In the genomic region with DNA sequence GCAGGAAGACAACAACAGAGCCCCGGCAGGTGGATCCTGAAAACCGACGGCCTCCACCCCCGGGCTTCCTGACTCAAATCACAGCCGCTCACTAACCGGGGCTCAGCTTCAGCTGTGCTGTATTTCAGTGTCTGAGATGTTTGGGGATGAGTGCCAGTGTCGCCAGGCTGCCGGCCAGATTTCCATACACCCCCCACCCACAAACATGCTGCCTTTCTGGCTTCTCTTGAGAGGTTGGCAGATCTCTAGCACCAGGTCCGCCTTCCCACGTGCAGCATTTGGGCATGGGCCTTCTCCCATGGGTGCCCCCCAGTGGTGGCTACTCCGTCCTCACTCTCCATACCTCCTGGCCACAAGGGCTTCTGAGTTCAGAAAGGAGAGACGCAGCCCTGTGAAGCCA, we compare ENCODE assay signal across 12 cellular contexts. TPM values are rescaled to one million over a fixed set of nuclear protein-coding genes. Genes with fewer than 3 reads are reported as not detected.
DNase-seq lines count a peak whose midpoint lies in the region; ATAC-seq, FAIRE-seq and TF ChIP-seq lines count a peak whose summit lies in the region.
"Had no signal": no experiment of that assay in that cellular context is flagged by ENCODE, and none has a peak within 500 bp of the region (broad histone marks: within the 10 kb centered on the region; RNA-seq: fewer than 3 reads in every experiment).

No MANE protein-coding gene starts in this region.

- POLR2A ChIA-PET in CD8-positive, alpha-beta T cell (lab: Charles Lee): no interaction called here

- H3K27me3 ChIP-seq in RWPE2 (ENCODE audit: insufficient read depth, poor library complexity, severe bottlenecking) (no peaks in the 10 kb centered on the region), small intestine (ENCODE audit: control insufficient read depth in 2 of 2, insufficient read depth in 2 of 2, low read length in 2 of 2) (no peaks in the 10 kb centered on the region)
- H3K27me3 ChIP-seq in CD8-positive, alpha-beta T cell (ENCODE audit: insufficient read depth, low read length): no peaks in the 10 kb centered on the region

- no peak overlapping the region for H3K27ac ChIP-seq in RWPE2 (ENCODE audit: poor library complexity, severe bottlenecking)
- H3K27ac ChIP-seq in small intestine (ENCODE audit: low read depth in 1 of 2, low read length in 1 of 2): no peak overlapping the region
- no peak overlapping the region for H3K27ac ChIP-seq in CD8-positive, alpha-beta T cell (ENCODE audit: low read depth, low read length)

- peaks cover 76% of the 10 kb centered on the region for H3K36me3 Mint-ChIP-seq in CD8-positive, alpha-beta T cell
- H3K36me3 Mint-ChIP-seq in activated naive CD4-positive, alpha-beta T cell treated with anti-CD3 and anti-CD28 coated beads for 36 hours (ENCODE audit: low read depth): peaks cover 15% of the 10 kb centered on the region

- ATAC-seq in RWPE2 (ENCODE audit: low read depth) (peak; percentile 56), GM21360 (IDR thresholded peaks at IDR 0.05; ENCODE audit: unreplicated experiment) (no peak)
- ATAC-seq in CD8-positive, alpha-beta T cell: no peak
- ATAC-seq: activated T-helper 17 cell treated with anti-CD3 and anti-CD28 coated beads, Interleukin-2, amount 50 U/mL, for 72 hours; stimulated activated naive CD8-positive, alpha-beta T cell treated with anti-CD3 and anti-CD28 coated beads, Interleukin-15, Interleukin-2, amounts not matched to agents 100 U/mL and 50 U/mL, for 24 hours had no signal

- 0 out of 2 replicates have a peak, but pooled peaks have one; percentile 13 for TF ChIP-seq CTCF in AG10803 (conservative IDR thresholded peaks at IDR 0.05; ENCODE audit: low read length)
- TF ChIP-seq CTCF in GM12872 (IDR thresholded peaks at IDR 0.05; ENCODE audit: insufficient read depth, low read depth, low read length): 0 out of 3 replicates have a peak, but pooled peaks have one; percentile 9
- TF ChIP-seq CTCF in RWPE2 (IDR thresholded peaks at IDR 0.05; ENCODE audit: poor library complexity, severe bottlenecking): peak; percentile 34
- TF ChIP-seq CTCF in epithelial cell of proximal tubule (conservative IDR thresholded peaks at IDR 0.05; ENCODE audit: low read depth, low read length): peak; percentile 33
- TF ChIP-seq CTCF in CD8-positive, alpha-beta T cell (IDR thresholded peaks at IDR 0.05): no peak

- 60 to 71% (median 62%) methylated on average over 12 of the region's 12 CpGs for WGBS in small intestine, 3 donors

- H3K4me3 ChIP-seq in AG10803 (ENCODE audit: low read length) (no peak overlapping the region), RWPE2 (ENCODE audit: severe bottlenecking) (no peak overlapping the region), epithelial cell of proximal tubule (ENCODE audit: low read depth, low read length) (no peak overlapping the region), small intestine (ENCODE audit: low read depth in 1 of 2, low read length in 2 of 2) (no peak overlapping the region)
- H3K4me3 ChIP-seq in CD8-positive, alpha-beta T cell (ENCODE audit: low read depth, low read length): no peak overlapping the region

- DNase-seq in AG10803 (ENCODE audit: low read depth) (no peak), RWPE2 (ENCODE audit: low spot score) (no peak), epithelial cell of proximal tubule (ENCODE audit: low read depth) (no peak), small intestine (no peak)
- no peak for DNase-seq in CD8-positive, alpha-beta T cell
- no peak for DNase-seq in activated naive CD4-positive, alpha-beta T cell treated with anti-CD3 and anti-CD28 coated beads for 36 hours
- DNase-seq: activated CD4-positive, alpha-beta T cell treated with anti-CD3 and anti-CD28 coated beads for 4 hours; NCI-H748 treated with DMSO at 0.1 percent for 48 hours; stimulated activated naive CD8-positive, alpha-beta T cell treated with anti-CD3 and anti-CD28 coated beads, Interleukin-15, Interleukin-2, amounts not matched to agents 100 U/mL and 50 U/mL, for 24 hours had no signal

- no peak overlapping the region for H3K27ac Mint-ChIP-seq in CD8-positive, alpha-beta T cell
- H3K27ac Mint-ChIP-seq in activated naive CD4-positive, alpha-beta T cell treated with anti-CD3 and anti-CD28 coated beads for 36 hours: no peak overlapping the region

- CTCF ChIA-PET in CD8-positive, alpha-beta T cell (lab: Charles Lee): no interaction called here
- CTCF ChIA-PET in activated naive CD4-positive, alpha-beta T cell treated with anti-CD3 and anti-CD28 coated beads for 36 hours (lab: Charles Lee): no interaction called here

- H3K4me1 ChIP-seq in RWPE2 (ENCODE audit: insufficient read depth, poor library complexity, severe bottlenecking) (no peaks in the 10 kb centered on the region), small intestine (ENCODE audit: control insufficient read depth in 2 of 2, insufficient read depth in 1 of 2, low read depth in 1 of 2, low read length in 1 of 2) (no peaks in the 10 kb centered on the region)
- H3K4me1 ChIP-seq in CD8-positive, alpha-beta T cell (ENCODE audit: insufficient read depth, low read length): no peaks in the 10 kb centered on the region

- no peaks in the 10 kb centered on the region for H3K27me3 Mint-ChIP-seq in CD8-positive, alpha-beta T cell (ENCODE audit: low read depth)
- H3K27me3 Mint-ChIP-seq in activated naive CD4-positive, alpha-beta T cell treated with anti-CD3 and anti-CD28 coated beads for 36 hours (ENCODE audit: low read depth): no peaks in the 10 kb centered on the region
- H3K27me3 Mint-ChIP-seq: activated T-helper 17 cell treated with anti-CD3 and anti-CD28 coated beads, Interleukin-2, amount 50 U/mL, for 72 hours had no signal

- H3K36me3 ChIP-seq in RWPE2 (ENCODE audit: low read depth) (no peaks in the 10 kb centered on the region), small intestine (ENCODE audit: control insufficient read depth in 2 of 2, insufficient read depth in 2 of 2, low read length in 2 of 2) (no peaks in the 10 kb centered on the region)
- peaks cover 35% of the 10 kb centered on the region for H3K36me3 ChIP-seq in CD8-positive, alpha-beta T cell (ENCODE audit: insufficient read depth, low read length)

- FAIRE-seq in small intestine (lab: Jason Lieb, UNC): no peak

- H3K4me1 Mint-ChIP-seq in CD8-positive, alpha-beta T cell (ENCODE audit: low read depth): peaks cover 1% of the 10 kb centered on the region
- no peaks in the 10 kb centered on the region for H3K4me1 Mint-ChIP-seq in activated naive CD4-positive, alpha-beta T cell treated with anti-CD3 and anti-CD28 coated beads for 36 hours (ENCODE audit: low read depth)

- H3K9me3 ChIP-seq in RWPE2 (ENCODE audit: severe bottlenecking): no peaks in the 10 kb centered on the region
- no peaks in the 10 kb centered on the region for H3K9me3 ChIP-seq in small intestine (ENCODE audit: control insufficient read depth, low read depth)
- no peaks in the 10 kb centered on the region for H3K9me3 ChIP-seq in CD8-positive, alpha-beta T cell (ENCODE audit: low read length)

- H3K4me3 Mint-ChIP-seq in CD8-positive, alpha-beta T cell: no peak overlapping the region
- no peak overlapping the region for H3K4me3 Mint-ChIP-seq in activated naive CD4-positive, alpha-beta T cell treated with anti-CD3 and anti-CD28 coated beads for 36 hours
- H3K4me3 Mint-ChIP-seq: activated T-helper 17 cell treated with anti-CD3 and anti-CD28 coated beads, Interleukin-2, amount 50 U/mL, for 72 hours had no signal

- intact Hi-C loops in CD8-positive, alpha-beta T cell (cut with DNase I, micrococcal nuclease): no loop called here
- intact Hi-C loops in activated naive CD4-positive, alpha-beta T cell treated with anti-CD3 and anti-CD28 coated beads for 36 hours (cut with micrococcal nuclease): no loop called here

- H3K9me3 Mint-ChIP-seq in CD8-positive, alpha-beta T cell: no peaks in the 10 kb centered on the region
- no peaks in the 10 kb centered on the region for H3K9me3 Mint-ChIP-seq in activated naive CD4-positive, alpha-beta T cell treated with anti-CD3 and anti-CD28 coated beads for 36 hours
- H3K9me3 Mint-ChIP-seq: activated T-helper 17 cell treated with anti-CD3 and anti-CD28 coated beads, Interleukin-2, amount 50 U/mL, for 72 hours had no signal

RNA-seq across cellular contexts. Expression of gene KCNAB2, which starts 34.8 kb away (rescaled TPM):
- total RNA-seq in epithelial cell of proximal tubule: 0.72 and 3.3 TPM in 2 replicates
- 1 to 10 TPM; 1.1 to 5.8 (median 4.9) TPM for polyA plus RNA-seq in small intestine
- total RNA-seq in CD8-positive, alpha-beta T cell: 100 to 1,000 TPM; 152 to 163 TPM
- 100 to 1,000 TPM; 164 to 166 TPM for total RNA-seq in activated naive CD4-positive, alpha-beta T cell treated with anti-CD3 and anti-CD28 coated beads for 36 hours

Comparison
In these comparisons a context has a peak if more than half of its experiments do, and no peak if none do; other contexts are left out.
1. RNA of gene KCNAB2, which starts 34.8 kb away (total RNA-seq): 164 to 166 TPM in activated naive CD4-positive, alpha-beta T cell treated with anti-CD3 and anti-CD28 coated beads for 36 hours and 152 to 163 TPM in CD8-positive, alpha-beta T cell; 0.72 to 3.3 TPM in epithelial cell of proximal tubule; every median in the first group is over 10 times any median in the second.